ENCODE assay signal across 1 cellular context in genomic region chr6:73520688-73521350, GRCh38.
TF ChIP-seq lines count a peak whose summit lies in the region.

Gene EEF1A1, minus strand, starts transcription at chr6:73521032. Its CDS starts 1,006 bp downstream, at chr6:73520026.

TF ChIP-seq in K562, 482 proteins besides CTCF, POLR2A, EP300 and RAD21 (continued from another document and continues in another):
- TF ChIP-seq ID3 (CRISPR knock-in tag; IDR thresholded peaks at IDR 0.05) (no peak), ID3 (tag; IDR thresholded peaks at IDR 0.05) (peak; percentile 58; the same call in 1 of the 2 replicates), FOXM1 (IDR thresholded peaks at IDR 0.05; ENCODE audit: low read depth) (peak; percentile 54; the same call in 1 of the 2 replicates), FOXM1 (CRISPR knock-in tag; IDR thresholded peaks at IDR 0.05; ENCODE audit: low read depth) (peak; percentile 79; the same call in 1 of the 2 replicates), NFRKB (IDR thresholded peaks at IDR 0.05; ENCODE audit: low read depth) (peak; percentile 85), HLTF (IDR thresholded peaks at IDR 0.05) (0 out of 2 replicates have a peak, but pooled peaks have one; percentile 32), JUNB (CRISPR knock-in tag; conservative IDR thresholded peaks at IDR 0.05) (0 out of 2 replicates have a peak, but pooled peaks have one; percentile 18), MED1 (CRISPR knock-in tag; IDR thresholded peaks at IDR 0.05; ENCODE audit: borderline replicate concordance) (no peak), PURB (CRISPR knock-in tag; IDR thresholded peaks at IDR 0.05; ENCODE audit: low read depth) (no peak), CHD2 (IDR thresholded peaks at IDR 0.05; ENCODE audit: low read depth, low read length) (peak; percentile 27; the same call in 1 of the 2 replicates), SIN3A (IDR thresholded peaks at IDR 0.05; ENCODE audit: borderline replicate concordance in 2 of 2, control insufficient read depth in 1 of 2, low read depth in 2 of 2, low read length in 2 of 2) (peak; percentile 88 to 89), CREBBP (IDR thresholded peaks at IDR 0.05; ENCODE audit: low read depth, low read length) (no peak), CEBPB (tag; IDR thresholded peaks at IDR 0.05) (peak; percentile 90), XRCC4 (IDR thresholded peaks at IDR 0.05; ENCODE audit: extremely low read depth, insufficient read depth, insufficient read length) (no peak), JUN (IDR thresholded peaks at IDR 0.05; ENCODE audit: borderline replicate concordance, low read depth, low read length) (peak; percentile 41; the same call in 1 of the 2 replicates), JUN (CRISPR knock-in tag; IDR thresholded peaks at IDR 0.05; ENCODE audit: borderline replicate concordance) (no peak), CTCFL (IDR thresholded peaks at IDR 0.05; ENCODE audit: borderline replicate concordance, insufficient read depth, low read depth, low read length, poor library complexity, severe bottlenecking) (no peak), PHF8 (IDR thresholded peaks at IDR 0.05; ENCODE audit: borderline replicate concordance, low read length) (peak; percentile 99), RB1 (IDR thresholded peaks at IDR 0.05; ENCODE audit: low read depth) (peak; percentile 44), HNRNPL (IDR thresholded peaks at IDR 0.05; ENCODE audit: low read depth, low read length) (peak; percentile 97), RFX5 (IDR thresholded peaks at IDR 0.05; ENCODE audit: low read depth, low read length) (peak; percentile 33; the same call in 1 of the 2 replicates), ZNF592 (IDR thresholded peaks at IDR 0.05) (peak; percentile 76), ASH1L (IDR thresholded peaks at IDR 0.05; ENCODE audit: borderline replicate concordance, low read depth, partially characterized antibody) (peak; percentile 34), BDP1 (IDR thresholded peaks at IDR 0.05; ENCODE audit: insufficient read depth, insufficient read length) (no peak), ZNF311 (CRISPR knock-in tag; IDR thresholded peaks at IDR 0.05) (0 out of 2 replicates have a peak, but pooled peaks have one; percentile 59), ZBTB34 (CRISPR knock-in tag; IDR thresholded peaks at IDR 0.05) (no peak; the same call in 1 of the 2 replicates), BRF1 (IDR thresholded peaks at IDR 0.05; ENCODE audit: borderline replicate concordance, extremely low read depth, insufficient read length) (no peak), TOE1 (IDR thresholded peaks at IDR 0.05; ENCODE audit: borderline replicate concordance) (peak; percentile 91), TOE1 (CRISPR knock-in tag; IDR thresholded peaks at IDR 0.05; ENCODE audit: borderline replicate concordance, low read depth) (peak; percentile 32; the same call in 1 of the 2 replicates), ZBTB12 (CRISPR knock-in tag; IDR thresholded peaks at IDR 0.05) (peak; percentile 82), SMC3 (conservative IDR thresholded peaks at IDR 0.05; ENCODE audit: insufficient read depth, low read depth, low read length) (no peak; the same call in 1 of the 2 replicates), HDAC2 (IDR thresholded peaks at IDR 0.05) (no peak; the same call in 1 of the 2 replicates), U2AF1 (optimal IDR thresholded peaks at IDR 0.05; ENCODE audit: low read depth, low read length) (peak; percentile 4), ZKSCAN3 (CRISPR knock-in tag; IDR thresholded peaks at IDR 0.05) (no peak), PYGO2 (tag; IDR thresholded peaks at IDR 0.05) (no peak), ESRRB (CRISPR knock-in tag; IDR thresholded peaks at IDR 0.05; ENCODE audit: borderline replicate concordance) (no peak), MLX (CRISPR knock-in tag; conservative IDR thresholded peaks at IDR 0.05) (peak in 1 of 2 experiments; percentile 92; a peak in 2 of 4 replicates), ADNP (tag; IDR thresholded peaks at IDR 0.05) (no peak), ZNF511 (CRISPR knock-in tag; IDR thresholded peaks at IDR 0.05) (peak; percentile 86), PHTF2 (CRISPR knock-in tag; IDR thresholded peaks at IDR 0.05) (peak; percentile 83; the same call in 1 of the 2 replicates), ZKSCAN1 (IDR thresholded peaks at IDR 0.05; ENCODE audit: low read depth, low read length) (peak; percentile 49; the same call in 1 of the 2 replicates), NR2C2 (CRISPR knock-in tag; IDR thresholded peaks at IDR 0.05) (no peak; the same call in 1 of the 2 replicates), NR2C2 (tag; IDR thresholded peaks at IDR 0.05) (0 out of 2 replicates have a peak, but pooled peaks have one; percentile 45), RBM17 (IDR thresholded peaks at IDR 0.05; ENCODE audit: borderline replicate concordance, low read depth, low read length) (no peak), TCF3 (CRISPR knock-in tag; IDR thresholded peaks at IDR 0.05) (no peak; the same call in 1 of the 2 replicates), NFIX (CRISPR knock-in tag; IDR thresholded peaks at IDR 0.05; ENCODE audit: low read depth) (no peak), ETS2 (tag; IDR thresholded peaks at IDR 0.05; ENCODE audit: borderline replicate concordance, poor library complexity, severe bottlenecking) (no peak), ZNF695 (CRISPR knock-in tag; IDR thresholded peaks at IDR 0.05) (no peak), STAG1 (CRISPR knock-in tag; IDR thresholded peaks at IDR 0.05; ENCODE audit: borderline replicate concordance) (no peak), BCOR (IDR thresholded peaks at IDR 0.05) (peak; percentile 78), CREB1 (IDR thresholded peaks at IDR 0.05) (peak; percentile 91), CREB1 (CRISPR knock-in tag; IDR thresholded peaks at IDR 0.05) (peak; percentile 89), HDAC3 (IDR thresholded peaks at IDR 0.05; ENCODE audit: borderline replicate concordance, partially characterized antibody) (peak; percentile 63), CHD4 (IDR thresholded peaks at IDR 0.05; ENCODE audit: insufficient read depth, insufficient replicate concordance, low read depth, low read length, poor library complexity, severe bottlenecking) (no peak), ZNF696 (CRISPR knock-in tag; conservative IDR thresholded peaks at IDR 0.05) (no peak), CBX2 (IDR thresholded peaks at IDR 0.05; ENCODE audit: insufficient read depth, low read length, poor library complexity, severe bottlenecking) (no peak), ZNF217 (CRISPR knock-in tag; IDR thresholded peaks at IDR 0.05) (0 out of 2 replicates have a peak, but pooled peaks have one; percentile 2), U2AF2 (optimal IDR thresholded peaks at IDR 0.05; ENCODE audit: low read depth, low read length) (no peak), CREB3L1 (IDR thresholded peaks at IDR 0.05; ENCODE audit: borderline replicate concordance, low read depth) (peak; percentile 30; the same call in 1 of the 2 replicates), KLF6 (CRISPR knock-in tag; IDR thresholded peaks at IDR 0.05; ENCODE audit: borderline replicate concordance) (no peak), ZC3H8 (IDR thresholded peaks at IDR 0.05) (0 out of 2 replicates have a peak, but pooled peaks have one; percentile 53), ZNF232 (CRISPR knock-in tag; IDR thresholded peaks at IDR 0.05) (0 out of 2 replicates have a peak, but pooled peaks have one; percentile 22), ZNF589 (CRISPR knock-in tag; IDR thresholded peaks at IDR 0.05; ENCODE audit: low read depth) (0 out of 2 replicates have a peak, but pooled peaks have one; percentile 19), TRIM24 (IDR thresholded peaks at IDR 0.05) (peak; percentile 23 to 37; a peak in 1 of 4 replicates), CC2D1A (IDR thresholded peaks at IDR 0.05) (peak; percentile 57; the same call in 1 of the 2 replicates), ZNF583 (CRISPR knock-in tag; IDR thresholded peaks at IDR 0.05) (no peak), HDAC6 (IDR thresholded peaks at IDR 0.05; ENCODE audit: low read depth, low read length) (0 out of 2 replicates have a peak, but pooled peaks have one; percentile 62), NBN (IDR thresholded peaks at IDR 0.05; ENCODE audit: low read depth) (no peak)
